Comparison of ENCODE assay signal across 8 cellular contexts in genomic region chr6:42783177-42783875, GRCh38. TPM values are rescaled to one million over a fixed set of nuclear protein-coding genes. Genes with fewer than 3 reads are reported as not detected.
DNase-seq lines count a peak whose midpoint lies in the region; ATAC-seq and TF ChIP-seq lines count a peak whose summit lies in the region.

No MANE protein-coding gene starts in this region.

- peak overlapping the region; percentile 99 to 100 for H3K27ac ChIP-seq in liver (ENCODE audit: low read depth in 1 of 2, low read length in 2 of 2)

- peaks cover 30% of the 10 kb centered on the region for H3K4me1 Mint-ChIP-seq in HFFc6 (ENCODE audit: low read depth)
- peaks cover 27% of the 10 kb centered on the region for H3K4me1 Mint-ChIP-seq in activated CD4-positive, alpha-beta T cell treated with anti-CD3 and anti-CD28 coated beads, Interleukin-2, amount 10 ng/mL, durations not matched to agents 24 days and 14 days

- peak overlapping the region; percentile 94 for H3K4me3 Mint-ChIP-seq in HFFc6
- H3K4me3 Mint-ChIP-seq in activated CD4-positive, alpha-beta T cell treated with anti-CD3 and anti-CD28 coated beads, Interleukin-2, amount 10 ng/mL, durations not matched to agents 24 days and 14 days = no peak overlapping the region

- no peaks in the 10 kb centered on the region for H3K9me3 ChIP-seq in liver (ENCODE audit: control insufficient read depth in 4 of 4, low read length in 3 of 4)

- TF ChIP-seq RAD21 in liver (IDR thresholded peaks at IDR 0.05) = no peak

- no peaks in the 10 kb centered on the region for H3K9me3 Mint-ChIP-seq in HFFc6
- H3K9me3 Mint-ChIP-seq in activated CD4-positive, alpha-beta T cell treated with anti-CD3 and anti-CD28 coated beads, Interleukin-2, amount 10 ng/mL, durations not matched to agents 24 days and 14 days = no peaks in the 10 kb centered on the region

- no peaks in the 10 kb centered on the region for H3K36me3 ChIP-seq in liver (ENCODE audit: control insufficient read depth in 4 of 4, insufficient read depth in 3 of 4, low read depth in 1 of 4, low read length in 3 of 4)

- peaks cover 2% of the 10 kb centered on the region for H3K27me3 Mint-ChIP-seq in HFFc6 (ENCODE audit: insufficient read depth)
- H3K27me3 Mint-ChIP-seq in activated CD4-positive, alpha-beta T cell treated with anti-CD3 and anti-CD28 coated beads, Interleukin-2, amount 10 ng/mL, durations not matched to agents 24 days and 14 days = no peaks in the 10 kb centered on the region

- H3K4me1 ChIP-seq in liver (ENCODE audit: control insufficient read depth in 4 of 4, insufficient read depth in 4 of 4, low read length in 3 of 4) = peaks cover 1 to 33% (median 5%) of the 10 kb centered on the region in 4 donors

- TF ChIP-seq CTCF in HFFc6 (IDR thresholded peaks at IDR 0.05) (0 out of 2 replicates have a peak, but pooled peaks have one; percentile 19), liver (IDR thresholded peaks at IDR 0.05; ENCODE audit: low read depth, low read length, missing input control) (no peak)

- DNase-seq in EL (peak; percentile 72), HFFc6 (peak; percentile 33), NCI-H2227 (lab: John Stamatoyannopoulos, UW; ENCODE audit: unreplicated experiment) (peak; percentile 70), dedifferentiated amniotic fluid mesenchymal stem cell (ENCODE audit: extremely low spot score) (peak; percentile 15)
- peak; percentile 92 for DNase-seq in activated CD4-positive, alpha-beta T cell treated with anti-CD3 and anti-CD28 coated beads, Interleukin-2, amount 10 ng/mL, durations not matched to agents 24 days and 14 days
- DNase-seq in stimulated activated CD4-positive, alpha-beta T cell treated with anti-CD3 and anti-CD28 coated beads, Interleukin-2, amount 100 ng/mL, for 48 hours = peak; percentile 60 to 72

- intact Hi-C loops in activated CD4-positive, alpha-beta T cell treated with anti-CD3 and anti-CD28 coated beads, Interleukin-2, amount 10 ng/mL, durations not matched to agents 24 days and 14 days (cut with micrococcal nuclease) = loop anchor here (1.0 to 2.0 kb wide), 2 partner anchors 96 to 107 kb away; partner anchors contain the start of gene RPL7L1

- H3K4me3 ChIP-seq in liver (ENCODE audit: low read depth in 1 of 3, low read length in 3 of 3) = peak overlapping the region; percentile 81 to 97 (median 97)

- peak overlapping the region; percentile 97 for H3K27ac Mint-ChIP-seq in HFFc6
- H3K27ac Mint-ChIP-seq in activated CD4-positive, alpha-beta T cell treated with anti-CD3 and anti-CD28 coated beads, Interleukin-2, amount 10 ng/mL, durations not matched to agents 24 days and 14 days = peak overlapping the region; percentile 98

- peak overlapping the region; percentile 99 to 100 for H3K9ac ChIP-seq in liver (ENCODE audit: low read depth in 1 of 2, low read length in 2 of 2)

- ATAC-seq in GM21447 (IDR thresholded peaks at IDR 0.05; ENCODE audit: unreplicated experiment) = no peak

- H3K36me3 Mint-ChIP-seq in HFFc6 (ENCODE audit: low read depth) = peaks cover 15% of the 10 kb centered on the region
- peaks cover 17% of the 10 kb centered on the region for H3K36me3 Mint-ChIP-seq in activated CD4-positive, alpha-beta T cell treated with anti-CD3 and anti-CD28 coated beads, Interleukin-2, amount 10 ng/mL, durations not matched to agents 24 days and 14 days (ENCODE audit: low read depth)

- H3K27me3 ChIP-seq in liver (ENCODE audit: control insufficient read depth in 4 of 4, insufficient read depth in 4 of 4, low read length in 3 of 4) = no peaks in the 10 kb centered on the region

- WGBS in liver = under 1% methylated on average over 79 of the region's 79 CpGs

TF ChIP-seq in liver, 16 proteins besides CTCF, POLR2A, EP300 and RAD21:
- TF ChIP-seq REST (IDR thresholded peaks at IDR 0.05) (peak; percentile 28), TAF1 (conservative IDR thresholded peaks at IDR 0.05) (peak; percentile 26), JUND (IDR thresholded peaks at IDR 0.05) (no peak), YY1 (IDR thresholded peaks at IDR 0.05) (peak; percentile 99)

RNA-seq across cellular contexts. Expression of gene BICRAL, which starts 1.5 kb away (rescaled TPM):
- 1 to 10 TPM; 8.0 to 9.8 (median 9.4) TPM for total RNA-seq in HFFc6 (2021; fragmentation: NEBNext Ultra II Directional; extraction: Animal tissue kit (Norgen Biotek cat#: 25700))
- 12.5 and 12.9 TPM in 2 replicates for total RNA-seq in activated CD4-positive, alpha-beta T cell treated with anti-CD3 and anti-CD28 coated beads, Interleukin-2, amount 10 ng/mL, durations not matched to agents 24 days and 14 days
- total RNA-seq in liver = 1 to 10 TPM; 5.5 to 6.8 TPM
- polyA plus RNA-seq in liver = 1 to 10 TPM; 1.7 to 2.3 TPM

RNA-seq across cellular contexts. Expression of gene TBCC, which starts 37.4 kb away (rescaled TPM):
- 10 to 100 TPM; 20.6 to 25.2 (median 22.5) TPM for total RNA-seq in HFFc6 (2021; fragmentation: NEBNext Ultra II Directional; extraction: Animal tissue kit (Norgen Biotek cat#: 25700))
- total RNA-seq in activated CD4-positive, alpha-beta T cell treated with anti-CD3 and anti-CD28 coated beads, Interleukin-2, amount 10 ng/mL, durations not matched to agents 24 days and 14 days = 18.4 TPM in 2 replicates
- 10 to 100 TPM; 12.4 to 13.5 TPM for total RNA-seq in liver
- 10 to 100 TPM in 1 of 2 donors, 1 to 10 TPM in 1; 6.9 to 10.9 TPM for polyA plus RNA-seq in liver

Comparison
In these comparisons a context has a peak if more than half of its experiments do, and no peak if none do; other contexts are left out.
1. DNase-seq: peak in every context shown above with its lines; median percentile 92 in activated CD4-positive, alpha-beta T cell treated with anti-CD3 and anti-CD28 coated beads, Interleukin-2, amount 10 ng/mL, durations not matched to agents 24 days and 14 days; 72 in EL; 70 in NCI-H2227; 66 in stimulated activated CD4-positive, alpha-beta T cell treated with anti-CD3 and anti-CD28 coated beads, Interleukin-2, amount 100 ng/mL, for 48 hours; 33 in HFFc6; 15 in dedifferentiated amniotic fluid mesenchymal stem cell.